ENCODE assay signal across 8 cellular contexts in genomic region chr4:110586137-110586850, GRCh38. TPM values are rescaled to one million over a fixed set of nuclear protein-coding genes. Genes with fewer than 3 reads are reported as not detected.
A peak's percentile ranks its signal among the peaks of the same experiment; 100 is the strongest.
DNase-seq lines count a peak whose midpoint lies in the region; ATAC-seq and TF ChIP-seq lines count a peak whose summit lies in the region.

No MANE protein-coding gene starts in this region.

- peaks cover 0 to 2% (median 0%) of the 10 kb centered on the region in 9 donors for H3K9me3 Mint-ChIP-seq in naive thymus-derived CD8-positive, alpha-beta T cell

- peak; percentile 41 for DNase-seq in GM10266 (ENCODE audit: extremely low spot score)
- peak; percentile 47 for DNase-seq in NCI-H460 (ENCODE audit: extremely low read depth, low read depth)
- peak; percentile 75 for DNase-seq in dermis blood vessel endothelial cell
- no peak for DNase-seq in naive thymus-derived CD8-positive, alpha-beta T cell
- no peak for DNase-seq in stimulated activated CD8-positive, alpha-beta memory T cell treated with anti-CD3 and anti-CD28 coated beads, Interleukin-4, amount 100 ng/mL, for 48 hours
- no peak for DNase-seq in cerebellar nuclear complex (lab: John Stamatoyannopoulos, UW)
- DNase-seq in NCI-H1105 (lab: John Stamatoyannopoulos, UW) = no peak

- TF ChIP-seq RAD21 in neural cell (conservative IDR thresholded peaks at IDR 0.05) = peak; percentile 17

- POLR2A ChIA-PET in naive thymus-derived CD8-positive, alpha-beta T cell (lab: Charles Lee) = no interaction called here

- H3K27ac Mint-ChIP-seq in naive thymus-derived CD8-positive, alpha-beta T cell = no peak overlapping the region

- H3K9ac ChIP-seq in neural cell (ENCODE audit: low read length) = no peak overlapping the region

- H3K9me2 ChIP-seq in neural cell (ENCODE audit: insufficient read depth, low read length) = no peaks in the 10 kb centered on the region

- H3K79me2 ChIP-seq in neural cell (replicated peaks; ENCODE audit: insufficient read depth, low read length) = no peaks in the 10 kb centered on the region

- no peaks in the 10 kb centered on the region for H3F3A ChIP-seq in neural cell (ENCODE audit: insufficient read depth, low read length, poor library complexity, severe bottlenecking)

- H3K9me3 ChIP-seq in neural cell (ENCODE audit: low read length) = no peaks in the 10 kb centered on the region

- no peaks in the 10 kb centered on the region for H3K36me3 Mint-ChIP-seq in naive thymus-derived CD8-positive, alpha-beta T cell

- ATAC-seq in naive thymus-derived CD8-positive, alpha-beta T cell = no peak

- H3K27me3 Mint-ChIP-seq in naive thymus-derived CD8-positive, alpha-beta T cell = peaks cover 6 to 26% (median 16%) of the 10 kb centered on the region in 5 donors

- no peaks in the 10 kb centered on the region for H4K20me1 ChIP-seq in neural cell (ENCODE audit: insufficient read depth)

- TF ChIP-seq CTCF in GM10266 (IDR thresholded peaks at IDR 0.05; ENCODE audit: control insufficient read depth, insufficient read depth, low read depth, missing control alignments) = peak; percentile 32
- peak; percentile 54 for TF ChIP-seq CTCF in neural cell (IDR thresholded peaks at IDR 0.05; ENCODE audit: poor library complexity, severe bottlenecking)

- H2AFZ ChIP-seq in neural cell (ENCODE audit: low read depth, low read length) = no peak overlapping the region

- TF ChIP-seq EP300 in neural cell (conservative IDR thresholded peaks at IDR 0.05; ENCODE audit: poor library complexity, severe bottlenecking) = no peak

- no peaks in the 10 kb centered on the region for H3K27me3 ChIP-seq in neural cell (ENCODE audit: insufficient read depth, low read depth, low read length)

- no peak overlapping the region for H3K4me2 ChIP-seq in neural cell (ENCODE audit: low read length)

- H3K36me3 ChIP-seq in neural cell (ENCODE audit: insufficient read depth, low read length) = no peaks in the 10 kb centered on the region

- H3K27ac ChIP-seq in neural cell (ENCODE audit: low read length) = no peak overlapping the region

- no peak overlapping the region for H3K4me3 ChIP-seq in neural cell (ENCODE audit: low read length)

- no peak overlapping the region for H3K4me3 Mint-ChIP-seq in naive thymus-derived CD8-positive, alpha-beta T cell

- H3K4me1 Mint-ChIP-seq in naive thymus-derived CD8-positive, alpha-beta T cell = no peaks in the 10 kb centered on the region

TF ChIP-seq in neural cell, 6 proteins besides CTCF, POLR2A, EP300 and RAD21:
- TF ChIP-seq TAF1 (IDR thresholded peaks at IDR 0.05; ENCODE audit: low read depth) = no peak
- TF ChIP-seq EZH2 (IDR thresholded peaks at IDR 0.05; ENCODE audit: borderline replicate concordance, insufficient read depth, low read length, poor library complexity, severe bottlenecking) = no peak
- no peak for TF ChIP-seq POLR2AphosphoS5 (IDR thresholded peaks at IDR 0.05)
- no peak for TF ChIP-seq REST (IDR thresholded peaks at IDR 0.05; ENCODE audit: borderline replicate concordance)
- no peak for TF ChIP-seq MXI1 (conservative IDR thresholded peaks at IDR 0.05; ENCODE audit: poor library complexity, severe bottlenecking)
- no peak for TF ChIP-seq SMC3 (conservative IDR thresholded peaks at IDR 0.05; ENCODE audit: poor library complexity)

RNA-seq across cellular contexts. Expression of gene PITX2, which starts 36.6 kb away (rescaled TPM):
- total RNA-seq in NCI-H460 (2014; rRNA removed; shearing (Covaris generic)) = 0.92 and 0.95 TPM in 2 replicates
- 0.39 and 0.50 TPM in 2 replicates for polyA plus RNA-seq in NCI-H460 (2014; cell fraction: nucleus; rRNA removed)
- total RNA-seq in dermis blood vessel endothelial cell = not detected in 2 replicates
- not detected in 2 replicates for polyA plus RNA-seq in neural cell
- not detected in 2 replicates for polyA minus RNA-seq in neural cell
- total RNA-seq in naive thymus-derived CD8-positive, alpha-beta T cell = not detected
- not detected for polyA plus RNA-seq in naive thymus-derived CD8-positive, alpha-beta T cell

Comparison
In these comparisons a context has a peak if more than half of its experiments do, and no peak if none do; other contexts are left out.
1. DNase-seq: peak in GM10266 (single experiment), NCI-H460 (single experiment) and dermis blood vessel endothelial cell (single experiment); none in naive thymus-derived CD8-positive, alpha-beta T cell (0 of 10), stimulated activated CD8-positive, alpha-beta memory T cell treated with anti-CD3 and anti-CD28 coated beads, Interleukin-4, amount 100 ng/mL, for 48 hours (single experiment), cerebellar nuclear complex (0 of 2) and NCI-H1105 (single experiment).